In the genomic region with DNA sequence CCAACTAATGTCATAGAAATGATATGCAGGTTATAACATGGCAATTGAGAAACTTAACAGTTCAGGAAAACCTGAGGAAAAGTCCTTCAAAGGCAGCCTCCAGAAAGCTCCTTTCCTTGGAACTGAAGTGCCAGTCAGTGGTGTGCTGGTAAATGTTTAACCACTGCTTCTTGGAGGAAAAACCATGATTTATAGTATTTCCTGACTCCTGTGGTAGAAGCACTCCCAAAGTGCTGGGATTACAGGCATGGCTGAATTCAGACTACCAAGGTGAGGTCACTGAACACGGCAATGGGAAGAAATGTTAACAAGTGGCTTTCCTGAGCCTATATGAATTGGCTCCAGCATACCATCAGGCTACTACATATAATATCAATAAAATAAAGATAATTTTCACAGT, we compare ENCODE assay signal across 19 cellular contexts. TPM values are rescaled to one million over a fixed set of nuclear protein-coding genes. Genes with fewer than 3 reads are reported as not detected.
DNase-seq lines count a peak whose midpoint lies in the region; ATAC-seq and TF ChIP-seq lines count a peak whose summit lies in the region.
"Had no signal": no experiment of that assay in that cellular context is flagged by ENCODE, and none has a peak within 500 bp of the region (broad histone marks: within the 10 kb centered on the region; RNA-seq: fewer than 3 reads in every experiment).

No MANE protein-coding gene starts in this region.

- no peaks in the 10 kb centered on the region for H3K4me1 Mint-ChIP-seq in GM23338
- no peaks in the 10 kb centered on the region for H3K4me1 Mint-ChIP-seq in activated CD4-positive, alpha-beta memory T cell treated with anti-CD3 and anti-CD28 coated beads for 36 hours (ENCODE audit: low read depth)
- H3K4me1 Mint-ChIP-seq: B cell; CD4-positive, CD25-positive, alpha-beta regulatory T cell; H9 had no signal

- H2AFZ ChIP-seq in GM23338, result peak overlapping the region; percentile 82; the same call in 1 of the 2 replicates

- no peak overlapping the region for H3K27ac ChIP-seq in GM23338 (ENCODE audit: low read depth)
- H3K27ac ChIP-seq: Peyer's patch, SK-N-MC had no signal

- DNase-seq in GM23338 (ENCODE audit: low spot score), result no peak
- DNase-seq in astrocyte of the hippocampus (ENCODE audit: low read depth, low spot score), result peak; percentile 1
- no peak for DNase-seq in left colon
- peak; percentile 99 for DNase-seq in renal cortical epithelial cell (ENCODE audit: low read depth)
- DNase-seq in activated CD4-positive, alpha-beta memory T cell treated with anti-CD3 and anti-CD28 coated beads for 36 hours, result no peak
- DNase-seq in central memory CD4-positive, alpha-beta T cell, result no peak
- DNase-seq in NCI-H748 (lab: John Stamatoyannopoulos, UW; ENCODE audit: unreplicated experiment), result no peak
- no peak for DNase-seq in NCI-H2171 treated with DMSO at 0.1 percent for 48 hours (lab: John Stamatoyannopoulos, UW)
- DNase-seq: CD4-positive, CD25-positive, alpha-beta regulatory T cell; DMS79 treated with DMSO at 0.1 percent for 48 hours; H9; MV-4-11; NCI-H1436; NCI-H2029; NCI-H524; Peyer's patch; Right ventricle myocardium superior had no signal

- no peak overlapping the region for H3K4me3 Mint-ChIP-seq in GM23338
- no peak overlapping the region for H3K4me3 Mint-ChIP-seq in activated CD4-positive, alpha-beta memory T cell treated with anti-CD3 and anti-CD28 coated beads for 36 hours
- H3K4me3 Mint-ChIP-seq: B cell; CD4-positive, CD25-positive, alpha-beta regulatory T cell; H9 had no signal

- no peak for ATAC-seq in GM23338
- ATAC-seq in left colon, result peak; percentile 56

- H3K4me1 ChIP-seq in GM23338 (ENCODE audit: insufficient read depth), result no peaks in the 10 kb centered on the region
- H3K4me1 ChIP-seq: Peyer's patch had no signal

- CTCF ChIA-PET in activated CD4-positive, alpha-beta memory T cell treated with anti-CD3 and anti-CD28 coated beads for 36 hours (lab: Charles Lee), result no interaction called here

- H3K27me3 Mint-ChIP-seq in GM23338 (ENCODE audit: insufficient read depth, low read depth, poor library complexity), result no peaks in the 10 kb centered on the region
- peaks cover 6% of the 10 kb centered on the region for H3K27me3 Mint-ChIP-seq in activated CD4-positive, alpha-beta memory T cell treated with anti-CD3 and anti-CD28 coated beads for 36 hours

- TF ChIP-seq CTCF in GM23338 (conservative IDR thresholded peaks at IDR 0.05; ENCODE audit: low read depth in 2 of 2), result no peak

- intact Hi-C loops in left colon (cut with DNase I, micrococcal nuclease), result no loop called here
- intact Hi-C loops in activated CD4-positive, alpha-beta memory T cell treated with anti-CD3 and anti-CD28 coated beads for 36 hours (cut with micrococcal nuclease), result no loop called here

- H3K27me3 ChIP-seq in GM23338 (ENCODE audit: insufficient read depth), result no peaks in the 10 kb centered on the region
- H3K27me3 ChIP-seq: Peyer's patch had no signal

- no peaks in the 10 kb centered on the region for H3K9me2 ChIP-seq in GM23338 (ENCODE audit: insufficient read depth)

- H4K20me1 ChIP-seq in GM23338 (replicated peaks; ENCODE audit: insufficient read depth), result no peaks in the 10 kb centered on the region

- H3K9me3 Mint-ChIP-seq in GM23338, result no peaks in the 10 kb centered on the region
- no peaks in the 10 kb centered on the region for H3K9me3 Mint-ChIP-seq in activated CD4-positive, alpha-beta memory T cell treated with anti-CD3 and anti-CD28 coated beads for 36 hours
- H3K9me3 Mint-ChIP-seq: H9 had no signal

- no peak overlapping the region for H3K4me2 ChIP-seq in GM23338

- POLR2A ChIA-PET in activated CD4-positive, alpha-beta memory T cell treated with anti-CD3 and anti-CD28 coated beads for 36 hours (lab: Charles Lee), result no interaction called here

- H3K27ac Mint-ChIP-seq in GM23338, result no peak overlapping the region
- H3K27ac Mint-ChIP-seq in activated CD4-positive, alpha-beta memory T cell treated with anti-CD3 and anti-CD28 coated beads for 36 hours, result no peak overlapping the region
- H3K27ac Mint-ChIP-seq: B cell; CD4-positive, CD25-positive, alpha-beta regulatory T cell; H9 had no signal

- no peaks in the 10 kb centered on the region for H3K36me3 Mint-ChIP-seq in GM23338 (ENCODE audit: low read depth)
- no peaks in the 10 kb centered on the region for H3K36me3 Mint-ChIP-seq in activated CD4-positive, alpha-beta memory T cell treated with anti-CD3 and anti-CD28 coated beads for 36 hours
- H3K36me3 Mint-ChIP-seq: CD4-positive, CD25-positive, alpha-beta regulatory T cell had no signal

- H3K4me3 ChIP-seq in GM23338, result no peak overlapping the region
- H3K4me3 ChIP-seq: Peyer's patch, SK-N-MC had no signal

- no peaks in the 10 kb centered on the region for H3K79me2 ChIP-seq in GM23338 (replicated peaks; ENCODE audit: insufficient read depth)

- no peaks in the 10 kb centered on the region for H3F3A ChIP-seq in GM23338 (replicated peaks; ENCODE audit: low read depth)

- H3K36me3 ChIP-seq in GM23338 (ENCODE audit: insufficient read depth), result no peaks in the 10 kb centered on the region
- H3K36me3 ChIP-seq: Peyer's patch had no signal

TF ChIP-seq in GM23338, 12 proteins besides CTCF, POLR2A, EP300 and RAD21:
- TF ChIP-seq, protein P1, sequence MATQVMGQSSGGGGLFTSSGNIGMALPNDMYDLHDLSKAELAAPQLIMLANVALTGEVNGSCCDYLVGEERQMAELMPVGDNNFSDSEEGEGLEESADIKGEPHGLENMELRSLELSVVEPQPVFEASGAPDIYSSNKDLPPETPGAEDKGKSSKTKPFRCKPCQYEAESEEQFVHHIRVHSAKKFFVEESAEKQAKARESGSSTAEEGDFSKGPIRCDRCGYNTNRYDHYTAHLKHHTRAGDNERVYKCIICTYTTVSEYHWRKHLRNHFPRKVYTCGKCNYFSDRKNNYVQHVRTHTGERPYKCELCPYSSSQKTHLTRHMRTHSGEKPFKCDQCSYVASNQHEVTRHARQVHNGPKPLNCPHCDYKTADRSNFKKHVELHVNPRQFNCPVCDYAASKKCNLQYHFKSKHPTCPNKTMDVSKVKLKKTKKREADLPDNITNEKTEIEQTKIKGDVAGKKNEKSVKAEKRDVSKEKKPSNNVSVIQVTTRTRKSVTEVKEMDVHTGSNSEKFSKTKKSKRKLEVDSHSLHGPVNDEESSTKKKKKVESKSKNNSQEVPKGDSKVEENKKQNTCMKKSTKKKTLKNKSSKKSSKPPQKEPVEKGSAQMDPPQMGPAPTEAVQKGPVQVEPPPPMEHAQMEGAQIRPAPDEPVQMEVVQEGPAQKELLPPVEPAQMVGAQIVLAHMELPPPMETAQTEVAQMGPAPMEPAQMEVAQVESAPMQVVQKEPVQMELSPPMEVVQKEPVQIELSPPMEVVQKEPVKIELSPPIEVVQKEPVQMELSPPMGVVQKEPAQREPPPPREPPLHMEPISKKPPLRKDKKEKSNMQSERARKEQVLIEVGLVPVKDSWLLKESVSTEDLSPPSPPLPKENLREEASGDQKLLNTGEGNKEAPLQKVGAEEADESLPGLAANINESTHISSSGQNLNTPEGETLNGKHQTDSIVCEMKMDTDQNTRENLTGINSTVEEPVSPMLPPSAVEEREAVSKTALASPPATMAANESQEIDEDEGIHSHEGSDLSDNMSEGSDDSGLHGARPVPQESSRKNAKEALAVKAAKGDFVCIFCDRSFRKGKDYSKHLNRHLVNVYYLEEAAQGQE (IDR thresholded peaks at IDR 0.05; ENCODE audit: unreplicated experiment), result no peak
- TF ChIP-seq NANOG (IDR thresholded peaks at IDR 0.05; ENCODE audit: borderline replicate concordance) (no peak), ZNF114 (CRISPR knock-in tag; IDR thresholded peaks at IDR 0.05) (no peak), ZNF331 (CRISPR knock-in tag; IDR thresholded peaks at IDR 0.05; ENCODE audit: low read depth) (no peak)
- TF ChIP-seq, protein P2, sequence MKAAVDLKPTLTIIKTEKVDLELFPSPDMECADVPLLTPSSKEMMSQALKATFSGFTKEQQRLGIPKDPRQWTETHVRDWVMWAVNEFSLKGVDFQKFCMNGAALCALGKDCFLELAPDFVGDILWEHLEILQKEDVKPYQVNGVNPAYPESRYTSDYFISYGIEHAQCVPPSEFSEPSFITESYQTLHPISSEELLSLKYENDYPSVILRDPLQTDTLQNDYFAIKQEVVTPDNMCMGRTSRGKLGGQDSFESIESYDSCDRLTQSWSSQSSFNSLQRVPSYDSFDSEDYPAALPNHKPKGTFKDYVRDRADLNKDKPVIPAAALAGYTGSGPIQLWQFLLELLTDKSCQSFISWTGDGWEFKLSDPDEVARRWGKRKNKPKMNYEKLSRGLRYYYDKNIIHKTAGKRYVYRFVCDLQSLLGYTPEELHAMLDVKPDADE (IDR thresholded peaks at IDR 0.05), result no peak

RNA-seq across cellular contexts. Expression of a gene that starts 26.7 kb away (rescaled TPM):
- total RNA-seq in GM23338 (2014; rRNA removed; shearing (Covaris generic)), result 17.3 and 20.4 TPM in 2 replicates
- polyA plus RNA-seq in GM23338 (2016; fragmentation: Nextera tagmentation; extraction: Ambion mirVana), result 17.7 and 20.9 TPM in 2 replicates
- total RNA-seq in left colon (1 to 10 TPM; 7.5 to 9.5 TPM), renal cortical epithelial cell (19.4 and 27.3 TPM in 2 replicates)
- total RNA-seq in activated CD4-positive, alpha-beta memory T cell treated with anti-CD3 and anti-CD28 coated beads for 36 hours, result 10 to 100 TPM; 18.7 TPM

Comparison
In these comparisons a context has a peak if more than half of its experiments do, and no peak if none do; other contexts are left out.
1. DNase-seq: peak in astrocyte of the hippocampus (single experiment) and renal cortical epithelial cell (single experiment); none in GM23338 (single experiment), left colon (0 of 2), activated CD4-positive, alpha-beta memory T cell treated with anti-CD3 and anti-CD28 coated beads for 36 hours (single experiment), central memory CD4-positive, alpha-beta T cell (single experiment), NCI-H748 (single experiment) and NCI-H2171 treated with DMSO at 0.1 percent for 48 hours (single experiment).